In genomic region chr10:96972264-96972663, GRCh38 we compare ENCODE assay signal across 20 cellular contexts.
DNase-seq lines count a peak whose midpoint lies in the region; ATAC-seq and TF ChIP-seq lines count a peak whose summit lies in the region.
"Had no signal": no experiment of that assay in that cellular context is flagged by ENCODE, and none has a peak within 500 bp of the region (broad histone marks: within the 10 kb centered on the region; RNA-seq: fewer than 3 reads in every experiment).

No MANE protein-coding gene starts in this region.

- H2AFZ ChIP-seq in Karpas-422 (ENCODE audit: low read length): no peak overlapping the region
- H2AFZ ChIP-seq in neuronal stem cell (ENCODE audit: low read length): no peak overlapping the region

- H3K9ac ChIP-seq in Karpas-422 (ENCODE audit: low read length) (no peak overlapping the region), neuronal stem cell (ENCODE audit: low read depth, low read length, poor library complexity) (no peak overlapping the region)

- DNase-seq in ACHN (peak; percentile 30), Karpas-422 (peak; percentile 45), kidney tubule cell (ENCODE audit: low spot score) (peak; percentile 43), neuronal stem cell (ENCODE audit: low spot score) (peak; percentile 8), NCI-H2029 (lab: John Stamatoyannopoulos, UW) (no peak), GM19240 (ENCODE audit: insufficient read length, low spot score) (no peak), heart right ventricle (no peak)
- DNase-seq: C1 segment of cervical spinal cord; CD4-positive, alpha-beta memory T cell; COR-L47; DMS53; HCEC 1CT; NCI-H1105 treated with DMSO at 0.1 percent for 48 hours; NCI-H2029 treated with DMSO at 0.1 percent for 48 hours; NCI-H2227 treated with DMSO at 0.1 percent for 48 hours; NCI-H69; SHP77 treated with DMSO at 0.1 percent for 48 hours had no signal

- no CpG with 5 or more reads among the region's 1 CpG for WGBS in neuronal stem cell (ENCODE audit: extremely low coverage in 2 of 2, insufficient read length in 2 of 2, insufficient replicate concordance in 1 of 2), 2 donors
- WGBS in heart right ventricle, 2 donors: 85 to 93% methylated on average over 1 of the region's 1 CpG

- no peak overlapping the region for H2BK15ac ChIP-seq in neuronal stem cell (ENCODE audit: low read length)

- no peaks in the 10 kb centered on the region for H3K79me1 ChIP-seq in neuronal stem cell (ENCODE audit: low read depth, low read length)

- TF ChIP-seq CTCF in heart right ventricle (IDR thresholded peaks at IDR 0.05): no peak

- H2BK12ac ChIP-seq in neuronal stem cell (ENCODE audit: low read length): no peak overlapping the region

- no peak overlapping the region for H3K4me3 ChIP-seq in Karpas-422 (ENCODE audit: low read length)
- no peak overlapping the region for H3K4me3 ChIP-seq in neuronal stem cell (ENCODE audit: low read length in 2 of 2)
- no peak overlapping the region for H3K4me3 ChIP-seq in heart right ventricle
- H3K4me3 ChIP-seq: K562 had no signal

- no peak for ATAC-seq in heart right ventricle
- ATAC-seq: K562, Panc1 had no signal

- no peak overlapping the region for H2BK120ac ChIP-seq in neuronal stem cell (ENCODE audit: low read depth, low read length)

- no peak overlapping the region for H3K4ac ChIP-seq in neuronal stem cell (ENCODE audit: low read length)

- no peak overlapping the region for H2BK5ac ChIP-seq in neuronal stem cell (ENCODE audit: low read length)

- H3K79me2 ChIP-seq in Karpas-422 (ENCODE audit: low read length): peaks cover 4% of the 10 kb centered on the region; the same call in 1 of the 2 replicates

- H3K9me3 ChIP-seq in Karpas-422 (ENCODE audit: low read length) (no peaks in the 10 kb centered on the region), neuronal stem cell (replicated peaks in 1 of 2; ENCODE audit: control insufficient read depth in 2 of 2, insufficient read depth in 1 of 2, low read depth in 1 of 2, low read length in 2 of 2) (no peaks in the 10 kb centered on the region), heart right ventricle (no peaks in the 10 kb centered on the region)

- H3K18ac ChIP-seq in neuronal stem cell (ENCODE audit: low read length): no peak overlapping the region

- in situ Hi-C loops in ACHN (cut with HindIII; ENCODE audit: low pct_ligation_motif_present, low pct_unique_long_range_greater_than_20kb, low sequenced_read_pairs): no loop called here

- no peak overlapping the region for H3K23ac ChIP-seq in neuronal stem cell (ENCODE audit: low read depth, low read length, poor library complexity)

- H3K27me3 ChIP-seq in Karpas-422 (ENCODE audit: low read length): no peaks in the 10 kb centered on the region
- no peaks in the 10 kb centered on the region for H3K27me3 ChIP-seq in neuronal stem cell (ENCODE audit: control insufficient read depth in 3 of 3, insufficient read depth in 3 of 3, low read depth in 1 of 3, low read length in 3 of 3)
- no peaks in the 10 kb centered on the region for H3K27me3 ChIP-seq in heart right ventricle

- H3K9me2 ChIP-seq in Karpas-422 (replicated peaks; ENCODE audit: insufficient read depth, low read length): no peaks in the 10 kb centered on the region

- H3K14ac ChIP-seq in neuronal stem cell (ENCODE audit: low read length): no peak overlapping the region

- H3K4me1 ChIP-seq in Karpas-422 (ENCODE audit: low read length) (peaks cover 46% of the 10 kb centered on the region), neuronal stem cell (ENCODE audit: control insufficient read depth in 2 of 2, insufficient read depth in 1 of 2, low read depth in 1 of 2, low read length in 2 of 2) (peaks cover 0 to 18% of the 10 kb centered on the region in 2 donors), heart right ventricle (peaks cover 0 to 13% (median 0%) of the 10 kb centered on the region in 9 donors)

- no peaks in the 10 kb centered on the region for H4K20me1 ChIP-seq in Karpas-422 (ENCODE audit: insufficient read depth, low read depth, low read length)

- no peak overlapping the region for H2AK5ac ChIP-seq in neuronal stem cell (ENCODE audit: low read depth, low read length)

- no peak overlapping the region for H4K8ac ChIP-seq in neuronal stem cell (ENCODE audit: low read depth, low read length)

- intact Hi-C loops in heart right ventricle (cut with DNase I): no loop called here

- no peak overlapping the region for H3K4me2 ChIP-seq in Karpas-422 (ENCODE audit: low read depth, low read length, poor library complexity, severe bottlenecking)
- no peak overlapping the region for H3K4me2 ChIP-seq in neuronal stem cell (ENCODE audit: insufficient read depth, low read length, poor library complexity, severe bottlenecking)

- H4K91ac ChIP-seq in neuronal stem cell (ENCODE audit: low read depth, low read length, poor library complexity): no peak overlapping the region

- peak overlapping the region; percentile 94 for H3K27ac ChIP-seq in Karpas-422 (ENCODE audit: low read length)
- no peak overlapping the region for H3K27ac ChIP-seq in neuronal stem cell (replicated peaks; ENCODE audit: low read length)
- H3K27ac ChIP-seq in heart right ventricle: no peak overlapping the region
- H3K27ac ChIP-seq: HL-60 had no signal

- H3K36me3 ChIP-seq in Karpas-422 (ENCODE audit: insufficient read depth, low read length): no peaks in the 10 kb centered on the region; the same call in 1 of the 2 replicates
- no peaks in the 10 kb centered on the region for H3K36me3 ChIP-seq in neuronal stem cell (replicated peaks in 1 of 2; ENCODE audit: control insufficient read depth in 2 of 2, insufficient read depth in 2 of 2, low read length in 2 of 2)
- H3K36me3 ChIP-seq in heart right ventricle: no peaks in the 10 kb centered on the region

Comparison
In these comparisons a context has a peak if more than half of its experiments do, and no peak if none do; other contexts are left out.
1. DNase-seq: peak in ACHN (single experiment), Karpas-422 (single experiment), kidney tubule cell (single experiment) and neuronal stem cell (single experiment); none in NCI-H2029 (single experiment), GM19240 (single experiment) and heart right ventricle (0 of 2).